Comparison of ENCODE assay signal across 16 cellular contexts in the genomic region with DNA sequence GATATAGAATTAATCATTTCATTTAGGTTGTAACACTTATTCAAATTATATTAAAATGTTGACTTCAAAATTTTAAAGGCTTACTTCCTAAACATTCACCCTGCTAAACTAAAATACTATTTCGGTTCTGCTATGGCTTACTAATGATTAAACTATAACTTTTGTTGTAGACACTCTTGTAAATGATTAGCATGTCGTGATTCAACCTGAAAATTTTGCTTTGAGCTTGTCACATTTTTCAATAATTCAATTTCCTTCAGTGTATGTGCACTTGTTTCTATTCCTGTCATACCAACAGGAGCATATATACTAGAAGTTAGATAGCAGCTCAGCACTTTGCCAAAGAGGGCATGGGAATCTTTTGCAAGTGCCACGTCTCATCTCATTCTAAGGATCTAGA.
DNase-seq lines count a peak whose midpoint lies in the region; ATAC-seq and FAIRE-seq lines count a peak whose summit lies in the region.
"Had no signal": no experiment of that assay in that cellular context is flagged by ENCODE, and none has a peak within 500 bp of the region (broad histone marks: within the 10 kb centered on the region; RNA-seq: fewer than 3 reads in every experiment).

No MANE protein-coding gene starts in this region.

- no peak overlapping the region for H3K4me3 Mint-ChIP-seq in activated T-cell treated with anti-CD3 and anti-CD28 coated beads, Interleukin-2, amount 50 U/mL, for 4 hours
- H3K4me3 Mint-ChIP-seq: activated T-helper 1 cell treated with anti-CD3 and anti-CD28 coated beads, Interleukin-12 subunit alpha, Interleukin-12 subunit beta, Interleukin-2, Interleukin-4 antibody, amounts not matched to agents 30 ng/mL and 10 ng/mL and 1 ng/mL, durations not matched to agents 14 hours and 24 hours and 36 hours; dendritic cell treated with granulocyte-macrophage colony-stimulating factor and Interleukin-4, amounts not matched to agents 40 ng/mL and 50 ng/mL, for 4 days had no signal

- no peak for DNase-seq in GM19239 (ENCODE audit: insufficient read length, low spot score)
- DNase-seq in Ammon's horn (ENCODE audit: low spot score): no peak
- DNase-seq in DMS114 treated with DMSO at 0.1 percent for 48 hours (lab: John Stamatoyannopoulos, UW; ENCODE audit: unreplicated experiment): no peak
- no peak for DNase-seq in activated T-cell treated with anti-CD3 and anti-CD28 coated beads, Interleukin-2, amount 50 U/mL, for 4 hours
- no peak for DNase-seq in NCI-H524 treated with DMSO at 0.1 percent for 48 hours (lab: John Stamatoyannopoulos, UW)
- DNase-seq: activated CD4-positive, alpha-beta T cell treated with anti-CD3 and anti-CD28 coated beads for 4 hours; aorta; NCI-H1105 treated with DMSO at 0.1 percent for 48 hours; ovary; RPMI8226; stimulated activated CD4-positive, alpha-beta T cell treated with anti-CD3 and anti-CD28 coated beads, Interleukin-12 subunit alpha, Interleukin-12 subunit beta, amount 100 ng/mL, for 4 hours; T-helper 2 cell had no signal

- H3K27me3 Mint-ChIP-seq in activated T-cell treated with anti-CD3 and anti-CD28 coated beads, Interleukin-2, amount 50 U/mL, for 4 hours (ENCODE audit: low read depth): no peaks in the 10 kb centered on the region
- H3K27me3 Mint-ChIP-seq: dendritic cell treated with granulocyte-macrophage colony-stimulating factor and Interleukin-4, amounts not matched to agents 40 ng/mL and 50 ng/mL, for 4 days had no signal

- H3K36me3 Mint-ChIP-seq in activated T-cell treated with anti-CD3 and anti-CD28 coated beads, Interleukin-2, amount 50 U/mL, for 4 hours (ENCODE audit: insufficient read depth): no peaks in the 10 kb centered on the region

- H3K4me1 Mint-ChIP-seq in activated T-cell treated with anti-CD3 and anti-CD28 coated beads, Interleukin-2, amount 50 U/mL, for 4 hours (ENCODE audit: low read depth): no peaks in the 10 kb centered on the region

- ATAC-seq in HG02571 (IDR thresholded peaks at IDR 0.05; ENCODE audit: unreplicated experiment): peak; percentile 37
- peak; percentile 86 for ATAC-seq in HG03175 (IDR thresholded peaks at IDR 0.05; ENCODE audit: unreplicated experiment)
- ATAC-seq in activated T-cell treated with anti-CD3 and anti-CD28 coated beads, Interleukin-2, amount 50 U/mL, for 4 hours: no peak

- no peaks in the 10 kb centered on the region for H3K9me3 Mint-ChIP-seq in activated T-cell treated with anti-CD3 and anti-CD28 coated beads, Interleukin-2, amount 50 U/mL, for 4 hours
- H3K9me3 Mint-ChIP-seq: activated T-helper 1 cell treated with anti-CD3 and anti-CD28 coated beads, Interleukin-12 subunit alpha, Interleukin-12 subunit beta, Interleukin-2, Interleukin-4 antibody, amounts not matched to agents 30 ng/mL and 10 ng/mL and 1 ng/mL, durations not matched to agents 14 hours and 24 hours and 36 hours; dendritic cell treated with granulocyte-macrophage colony-stimulating factor and Interleukin-4, amounts not matched to agents 40 ng/mL and 50 ng/mL, for 4 days had no signal

- peak; percentile 51 for FAIRE-seq in GM19239 (lab: Jason Lieb, UNC)

Comparison
In these comparisons a context has a peak if more than half of its experiments do, and no peak if none do; other contexts are left out.
1. ATAC-seq: peak in HG02571 (single experiment) and HG03175 (single experiment); none in activated T-cell treated with anti-CD3 and anti-CD28 coated beads, Interleukin-2, amount 50 U/mL, for 4 hours (0 of 2).